ENCODE assay signal across 8 cellular contexts in the genomic region with DNA sequence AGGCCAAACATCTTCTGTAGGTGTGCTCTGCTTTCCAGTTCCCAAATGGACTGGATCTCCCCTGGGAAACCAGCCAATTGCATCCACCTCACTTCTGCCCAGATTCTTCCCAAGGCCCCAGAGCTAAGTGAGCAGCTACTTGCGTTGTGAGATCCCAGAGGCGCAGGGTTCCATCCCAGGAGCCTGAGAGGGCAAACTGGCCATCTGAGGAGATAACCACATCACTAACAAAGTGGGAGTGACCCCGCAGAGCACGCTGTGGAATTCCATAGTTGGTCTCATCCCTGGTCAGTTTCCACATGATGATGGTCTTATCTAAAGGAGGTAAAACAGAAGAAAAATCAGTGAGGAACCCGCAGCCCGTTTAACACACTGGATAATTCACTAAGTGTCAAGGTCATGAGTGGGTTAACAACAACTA. TPM values are rescaled to one million over a fixed set of nuclear protein-coding genes. Genes with fewer than 3 reads are reported as not detected.
DNase-seq lines count a peak whose midpoint lies in the region; ATAC-seq and TF ChIP-seq lines count a peak whose summit lies in the region.

No MANE protein-coding gene starts in this region.

- H3K36me3 Mint-ChIP-seq in HFFc6 (ENCODE audit: low read depth), result peaks cover 53% of the 10 kb centered on the region
- H3K36me3 Mint-ChIP-seq in activated CD8-positive, alpha-beta memory T cell treated with anti-CD3 and anti-CD28 coated beads, Interleukin-2, amount 10 ng/mL, durations not matched to agents 7 days and 5 days, result peaks cover 65% of the 10 kb centered on the region
- H3K36me3 Mint-ChIP-seq in stimulated activated effector memory CD8-positive, alpha-beta T cell treated with anti-CD3 and anti-CD28 coated beads, Interleukin-12 subunit alpha, Interleukin-12 subunit beta, amount 100 ng/mL, for 72 hours, result peaks cover 98% of the 10 kb centered on the region

- no peak for ATAC-seq in activated CD8-positive, alpha-beta memory T cell treated with anti-CD3 and anti-CD28 coated beads, Interleukin-2, amount 10 ng/mL, durations not matched to agents 7 days and 5 days
- ATAC-seq in stimulated activated effector memory CD8-positive, alpha-beta T cell treated with anti-CD3 and anti-CD28 coated beads, Interleukin-12 subunit alpha, Interleukin-12 subunit beta, amount 100 ng/mL, for 72 hours, result no peak

- H3K4me3 ChIP-seq in iPS-11a (ENCODE audit: low read depth, low read length), result peak overlapping the region; percentile 96

- peaks cover 11% of the 10 kb centered on the region for H3K27me3 Mint-ChIP-seq in HFFc6 (ENCODE audit: insufficient read depth)
- no peaks in the 10 kb centered on the region for H3K27me3 Mint-ChIP-seq in activated CD8-positive, alpha-beta memory T cell treated with anti-CD3 and anti-CD28 coated beads, Interleukin-2, amount 10 ng/mL, durations not matched to agents 7 days and 5 days

- DNase-seq in HFFc6, result no peak
- no peak for DNase-seq in activated CD8-positive, alpha-beta memory T cell treated with anti-CD3 and anti-CD28 coated beads, Interleukin-2, amount 10 ng/mL, durations not matched to agents 7 days and 5 days
- DNase-seq in stimulated activated effector memory CD8-positive, alpha-beta T cell treated with anti-CD3 and anti-CD28 coated beads, Interleukin-12 subunit alpha, Interleukin-12 subunit beta, amount 100 ng/mL, for 72 hours (ENCODE audit: low spot score in 2 of 2), result no peak
- DNase-seq in foreskin melanocyte, result no peak
- no peak for DNase-seq in DMS 273 (lab: John Stamatoyannopoulos, UW; ENCODE audit: unreplicated experiment)
- DNase-seq in activated CD4-positive, alpha-beta T cell treated with anti-CD3 and anti-CD28 coated beads, Interleukin-2, amount 50 U/mL, for 48 hours, result no peak
- no peak for DNase-seq in GM19238 (ENCODE audit: insufficient read length, low spot score)

- H3K27ac Mint-ChIP-seq in HFFc6, result peak overlapping the region; percentile 99
- H3K27ac Mint-ChIP-seq in activated CD8-positive, alpha-beta memory T cell treated with anti-CD3 and anti-CD28 coated beads, Interleukin-2, amount 10 ng/mL, durations not matched to agents 7 days and 5 days, result peak overlapping the region; percentile 95
- peak overlapping the region; percentile 100 for H3K27ac Mint-ChIP-seq in stimulated activated effector memory CD8-positive, alpha-beta T cell treated with anti-CD3 and anti-CD28 coated beads, Interleukin-12 subunit alpha, Interleukin-12 subunit beta, amount 100 ng/mL, for 72 hours

- H3K4me1 Mint-ChIP-seq in HFFc6 (ENCODE audit: low read depth), result peaks cover 46% of the 10 kb centered on the region
- H3K4me1 Mint-ChIP-seq in activated CD8-positive, alpha-beta memory T cell treated with anti-CD3 and anti-CD28 coated beads, Interleukin-2, amount 10 ng/mL, durations not matched to agents 7 days and 5 days, result peaks cover 62% of the 10 kb centered on the region
- peaks cover 57% of the 10 kb centered on the region for H3K4me1 Mint-ChIP-seq in stimulated activated effector memory CD8-positive, alpha-beta T cell treated with anti-CD3 and anti-CD28 coated beads, Interleukin-12 subunit alpha, Interleukin-12 subunit beta, amount 100 ng/mL, for 72 hours

- CTCF ChIA-PET in activated CD8-positive, alpha-beta memory T cell treated with anti-CD3 and anti-CD28 coated beads, Interleukin-2, amount 10 ng/mL, durations not matched to agents 7 days and 5 days (lab: Charles Lee), result interaction anchor here (0.7 to 2.7 kb wide), 4 partner anchors 16 to 25 kb away, joined by 3 to 18 read pairs (median 8); a partner anchor contains a TSS

- no peak for TF ChIP-seq CTCF in HFFc6 (IDR thresholded peaks at IDR 0.05)

- peak overlapping the region; percentile 99 for H3K4me3 Mint-ChIP-seq in HFFc6
- H3K4me3 Mint-ChIP-seq in activated CD8-positive, alpha-beta memory T cell treated with anti-CD3 and anti-CD28 coated beads, Interleukin-2, amount 10 ng/mL, durations not matched to agents 7 days and 5 days, result peak overlapping the region; percentile 94
- H3K4me3 Mint-ChIP-seq in stimulated activated effector memory CD8-positive, alpha-beta T cell treated with anti-CD3 and anti-CD28 coated beads, Interleukin-12 subunit alpha, Interleukin-12 subunit beta, amount 100 ng/mL, for 72 hours, result peak overlapping the region; percentile 97

- no peaks in the 10 kb centered on the region for H3K9me3 Mint-ChIP-seq in HFFc6
- no peaks in the 10 kb centered on the region for H3K9me3 Mint-ChIP-seq in activated CD8-positive, alpha-beta memory T cell treated with anti-CD3 and anti-CD28 coated beads, Interleukin-2, amount 10 ng/mL, durations not matched to agents 7 days and 5 days (ENCODE audit: low read depth)
- no peaks in the 10 kb centered on the region for H3K9me3 Mint-ChIP-seq in stimulated activated effector memory CD8-positive, alpha-beta T cell treated with anti-CD3 and anti-CD28 coated beads, Interleukin-12 subunit alpha, Interleukin-12 subunit beta, amount 100 ng/mL, for 72 hours

RNA-seq across cellular contexts. Expression of a gene that starts 1.7 kb away (rescaled TPM):
- total RNA-seq in HFFc6 (2021; fragmentation: NEBNext Ultra II Directional; extraction: Animal tissue kit (Norgen Biotek cat#: 25700)), result 1,000 to 10,000 TPM; 1,737 to 2,012 (median 1,885) TPM
- 1,000 to 10,000 TPM; 1,565 to 1,861 TPM for total RNA-seq in activated CD8-positive, alpha-beta memory T cell treated with anti-CD3 and anti-CD28 coated beads, Interleukin-2, amount 10 ng/mL, durations not matched to agents 7 days and 5 days

RNA-seq across cellular contexts. Expression of a gene that starts 18.9 kb away (rescaled TPM):
- 1 to 10 TPM; 5.2 to 6.9 (median 5.6) TPM for total RNA-seq in HFFc6 (2021; fragmentation: NEBNext Ultra II Directional; extraction: Animal tissue kit (Norgen Biotek cat#: 25700))
- 10 to 100 TPM; 20.0 to 26.2 TPM for total RNA-seq in activated CD8-positive, alpha-beta memory T cell treated with anti-CD3 and anti-CD28 coated beads, Interleukin-2, amount 10 ng/mL, durations not matched to agents 7 days and 5 days

RNA-seq across cellular contexts. Expression of a gene that starts 19.0 kb away (rescaled TPM):
- total RNA-seq in HFFc6 (2021; fragmentation: NEBNext Ultra II Directional; extraction: Animal tissue kit (Norgen Biotek cat#: 25700)), result 10 to 100 TPM; 20.3 to 24.0 (median 22.5) TPM
- 10 to 100 TPM; 40.7 to 44.9 TPM for total RNA-seq in activated CD8-positive, alpha-beta memory T cell treated with anti-CD3 and anti-CD28 coated beads, Interleukin-2, amount 10 ng/mL, durations not matched to agents 7 days and 5 days

RNA-seq across cellular contexts. Expression of a gene that starts 37.0 kb away (rescaled TPM):
- 1 to 10 TPM; 2.8 to 7.5 (median 5.3) TPM for total RNA-seq in HFFc6 (2021; fragmentation: NEBNext Ultra II Directional; extraction: Animal tissue kit (Norgen Biotek cat#: 25700))
- 1 to 10 TPM; 1.6 to 1.7 TPM for total RNA-seq in activated CD8-positive, alpha-beta memory T cell treated with anti-CD3 and anti-CD28 coated beads, Interleukin-2, amount 10 ng/mL, durations not matched to agents 7 days and 5 days
